In genomic region chr18:49898421-49898820, GRCh38 we compare ENCODE assay signal across 8 cellular contexts.
A peak's percentile ranks its signal among the peaks of the same experiment; 100 is the strongest.
DNase-seq lines count a peak whose midpoint lies in the region; ATAC-seq and TF ChIP-seq lines count a peak whose summit lies in the region.

No MANE protein-coding gene starts in this region.

- H3K36me3 Mint-ChIP-seq in natural killer cell = no peaks in the 10 kb centered on the region

- H3K27ac Mint-ChIP-seq in natural killer cell = no peak overlapping the region

- WGBS in transverse colon (ENCODE audit: low coverage in 1 of 2), 2 donors = 50 to 56% methylated on average over 5 to 7 of the region's 7 CpGs

- TF ChIP-seq EP300 in transverse colon (IDR thresholded peaks at IDR 0.05; ENCODE audit: low read depth) = no peak

- H3K9me3 ChIP-seq in transverse colon = no peaks in the 10 kb centered on the region

- peak; percentile 66 to 82 (median 68) for ATAC-seq in natural killer cell
- no peak for ATAC-seq in GM19452 (IDR thresholded peaks at IDR 0.05; ENCODE audit: unreplicated experiment)

- DNase-seq in AG09309 (ENCODE audit: low read depth) = peak; percentile 13
- DNase-seq in HS-5 (ENCODE audit: low read depth) = peak; percentile 22
- DNase-seq in activated CD4-positive, alpha-beta T cell treated with anti-CD3 and anti-CD28 coated beads for 4 hours = peak; percentile 12 to 44
- peak; percentile 54 to 80 for DNase-seq in dermis microvascular lymphatic vessel endothelial cell (ENCODE audit: low read depth in 2 of 2)
- peak; percentile 43 for DNase-seq in natural killer cell
- DNase-seq in transverse colon = peak; percentile 24
- no peak for DNase-seq in HuH-7 (ENCODE audit: low spot score)

- H3K4me3 ChIP-seq in AG09309 (ENCODE audit: control insufficient read depth, low read depth, low read length) = no peak overlapping the region
- H3K4me3 ChIP-seq in transverse colon = no peak overlapping the region

- no peaks in the 10 kb centered on the region for H3K4me1 Mint-ChIP-seq in natural killer cell

- no peaks in the 10 kb centered on the region for H3K27me3 ChIP-seq in transverse colon

- no peaks in the 10 kb centered on the region for H3K9me3 Mint-ChIP-seq in natural killer cell

- intact Hi-C loops in natural killer cell (cut with micrococcal nuclease) (no loop called here), transverse colon (cut with DNase I; ENCODE audit: low total_unique reads) (no loop called here)

- TF ChIP-seq CTCF in AG09309 (IDR thresholded peaks at IDR 0.05; ENCODE audit: control insufficient read depth, insufficient read depth, low read depth, low read length, missing control alignments) (no peak), natural killer cell (IDR thresholded peaks at IDR 0.05) (no peak), transverse colon (IDR thresholded peaks at IDR 0.05) (no peak)

- in situ Hi-C loops in transverse colon (cut with MboI; ENCODE audit: low pct_ligation_motif_present in 1 of 4, low pct_unique_long_range_greater_than_20kb in 1 of 4, low sequenced_read_pairs in 3 of 4) = no loop called here

- peaks cover 9 to 15% of the 10 kb centered on the region in 2 donors for H3K27me3 Mint-ChIP-seq in natural killer cell (ENCODE audit: low read depth in 2 of 2)

- H3K4me1 ChIP-seq in transverse colon = no peaks in the 10 kb centered on the region

- H3K4me3 Mint-ChIP-seq in natural killer cell = no peak overlapping the region

- TF ChIP-seq POLR2A in transverse colon (IDR thresholded peaks at IDR 0.05) = no peak

- no peak overlapping the region for H3K27ac ChIP-seq in transverse colon

- no peaks in the 10 kb centered on the region for H3K36me3 ChIP-seq in transverse colon
